Comparison of ENCODE assay signal across 1 cellular context in the genomic region with DNA sequence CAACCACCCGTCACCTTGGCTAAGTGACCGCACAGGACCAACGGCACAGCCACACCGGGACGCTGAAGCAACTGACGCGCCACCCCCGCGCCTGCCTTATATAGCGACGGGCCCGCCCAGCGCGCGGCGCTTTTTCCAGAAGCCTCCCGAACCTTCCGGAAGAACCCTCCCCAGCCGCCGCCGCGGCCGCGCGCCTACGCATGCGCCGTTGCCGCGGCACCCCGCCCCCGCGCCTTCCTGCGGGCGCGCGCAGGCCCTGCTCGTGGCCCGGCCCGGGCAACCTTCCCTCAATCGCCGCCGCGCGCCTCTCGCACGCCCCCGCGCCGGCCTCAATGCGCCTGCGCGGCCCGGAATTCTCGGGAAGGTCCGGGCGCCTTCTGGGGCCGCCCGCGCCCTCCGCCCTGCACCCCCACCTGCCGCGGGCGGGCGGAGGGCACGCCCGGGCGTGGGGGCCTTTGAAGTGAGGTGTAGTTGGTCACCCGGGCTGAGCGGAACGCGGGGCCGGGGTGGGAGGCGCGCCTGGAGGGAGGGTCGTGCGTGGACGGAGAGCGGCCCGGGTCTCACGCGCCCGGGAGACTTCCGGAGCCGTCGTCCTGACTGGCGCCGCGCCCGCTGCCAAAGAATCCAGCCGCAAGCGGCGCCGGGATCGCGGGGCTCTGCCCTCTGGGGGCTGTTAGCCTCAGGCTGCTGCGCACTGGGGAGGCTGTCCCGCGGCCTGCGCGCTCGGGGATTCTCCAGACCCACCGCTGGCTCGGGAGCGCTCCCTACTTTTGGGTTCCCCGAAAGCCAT.
TF ChIP-seq lines count a peak whose summit lies in the region.

A gene (minus strand): TSS at position 73 of the 790 bp plus-strand sequence. CDS start 666 bp downstream, outside the sequence.

TF ChIP-seq in K562, 482 proteins besides CTCF, POLR2A, EP300 and RAD21 (continued from another document and continues in another):
- no peak; the same call in none of the 2 replicates for TF ChIP-seq ZNF589 (CRISPR knock-in tag; IDR thresholded peaks at IDR 0.05; ENCODE audit: low read depth)
- TF ChIP-seq, protein P1, sequence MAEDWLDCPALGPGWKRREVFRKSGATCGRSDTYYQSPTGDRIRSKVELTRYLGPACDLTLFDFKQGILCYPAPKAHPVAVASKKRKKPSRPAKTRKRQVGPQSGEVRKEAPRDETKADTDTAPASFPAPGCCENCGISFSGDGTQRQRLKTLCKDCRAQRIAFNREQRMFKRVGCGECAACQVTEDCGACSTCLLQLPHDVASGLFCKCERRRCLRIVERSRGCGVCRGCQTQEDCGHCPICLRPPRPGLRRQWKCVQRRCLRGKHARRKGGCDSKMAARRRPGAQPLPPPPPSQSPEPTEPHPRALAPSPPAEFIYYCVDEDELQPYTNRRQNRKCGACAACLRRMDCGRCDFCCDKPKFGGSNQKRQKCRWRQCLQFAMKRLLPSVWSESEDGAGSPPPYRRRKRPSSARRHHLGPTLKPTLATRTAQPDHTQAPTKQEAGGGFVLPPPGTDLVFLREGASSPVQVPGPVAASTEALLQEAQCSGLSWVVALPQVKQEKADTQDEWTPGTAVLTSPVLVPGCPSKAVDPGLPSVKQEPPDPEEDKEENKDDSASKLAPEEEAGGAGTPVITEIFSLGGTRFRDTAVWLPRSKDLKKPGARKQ (CRISPR knock-in tag; IDR thresholded peaks at IDR 0.05): no peak
- no peak for TF ChIP-seq U2AF2 (optimal IDR thresholded peaks at IDR 0.05; ENCODE audit: low read depth, low read length)
- peak; percentile 63 for TF ChIP-seq ZFX (CRISPR knock-in tag; IDR thresholded peaks at IDR 0.05)
- peak; percentile 98 for TF ChIP-seq POLR2AphosphoS5 (IDR thresholded peaks at IDR 0.05; ENCODE audit: control insufficient read depth, insufficient read depth, low read depth, low read length)
- peak; percentile 96 for TF ChIP-seq POLR2B (IDR thresholded peaks at IDR 0.05; ENCODE audit: low read depth, partially characterized antibody)
- TF ChIP-seq WHSC1 (IDR thresholded peaks at IDR 0.05; ENCODE audit: low read length): no peak
- TF ChIP-seq MEF2A (IDR thresholded peaks at IDR 0.05; ENCODE audit: control insufficient read depth, low read depth, low read length): no peak
- no peak for TF ChIP-seq CEBPB (tag; IDR thresholded peaks at IDR 0.05)
- no peak for TF ChIP-seq MAFK (IDR thresholded peaks at IDR 0.05; ENCODE audit: low read length)
- TF ChIP-seq, protein P2, sequence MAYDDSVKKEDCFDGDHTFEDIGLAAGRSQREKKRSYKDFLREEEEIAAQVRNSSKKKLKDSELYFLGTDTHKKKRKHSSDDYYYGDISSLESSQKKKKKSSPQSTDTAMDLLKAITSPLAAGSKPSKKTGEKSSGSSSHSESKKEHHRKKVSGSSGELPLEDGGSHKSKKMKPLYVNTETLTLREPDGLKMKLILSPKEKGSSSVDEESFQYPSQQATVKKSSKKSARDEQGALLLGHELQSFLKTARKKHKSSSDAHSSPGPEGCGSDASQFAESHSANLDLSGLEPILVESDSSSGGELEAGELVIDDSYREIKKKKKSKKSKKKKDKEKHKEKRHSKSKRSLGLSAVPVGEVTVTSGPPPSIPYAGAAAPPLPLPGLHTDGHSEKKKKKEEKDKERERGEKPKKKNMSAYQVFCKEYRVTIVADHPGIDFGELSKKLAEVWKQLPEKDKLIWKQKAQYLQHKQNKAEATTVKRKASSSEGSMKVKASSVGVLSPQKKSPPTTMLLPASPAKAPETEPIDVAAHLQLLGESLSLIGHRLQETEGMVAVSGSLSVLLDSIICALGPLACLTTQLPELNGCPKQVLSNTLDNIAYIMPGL (CRISPR knock-in tag; IDR thresholded peaks at IDR 0.05): no peak
- TF ChIP-seq, protein P3, sequence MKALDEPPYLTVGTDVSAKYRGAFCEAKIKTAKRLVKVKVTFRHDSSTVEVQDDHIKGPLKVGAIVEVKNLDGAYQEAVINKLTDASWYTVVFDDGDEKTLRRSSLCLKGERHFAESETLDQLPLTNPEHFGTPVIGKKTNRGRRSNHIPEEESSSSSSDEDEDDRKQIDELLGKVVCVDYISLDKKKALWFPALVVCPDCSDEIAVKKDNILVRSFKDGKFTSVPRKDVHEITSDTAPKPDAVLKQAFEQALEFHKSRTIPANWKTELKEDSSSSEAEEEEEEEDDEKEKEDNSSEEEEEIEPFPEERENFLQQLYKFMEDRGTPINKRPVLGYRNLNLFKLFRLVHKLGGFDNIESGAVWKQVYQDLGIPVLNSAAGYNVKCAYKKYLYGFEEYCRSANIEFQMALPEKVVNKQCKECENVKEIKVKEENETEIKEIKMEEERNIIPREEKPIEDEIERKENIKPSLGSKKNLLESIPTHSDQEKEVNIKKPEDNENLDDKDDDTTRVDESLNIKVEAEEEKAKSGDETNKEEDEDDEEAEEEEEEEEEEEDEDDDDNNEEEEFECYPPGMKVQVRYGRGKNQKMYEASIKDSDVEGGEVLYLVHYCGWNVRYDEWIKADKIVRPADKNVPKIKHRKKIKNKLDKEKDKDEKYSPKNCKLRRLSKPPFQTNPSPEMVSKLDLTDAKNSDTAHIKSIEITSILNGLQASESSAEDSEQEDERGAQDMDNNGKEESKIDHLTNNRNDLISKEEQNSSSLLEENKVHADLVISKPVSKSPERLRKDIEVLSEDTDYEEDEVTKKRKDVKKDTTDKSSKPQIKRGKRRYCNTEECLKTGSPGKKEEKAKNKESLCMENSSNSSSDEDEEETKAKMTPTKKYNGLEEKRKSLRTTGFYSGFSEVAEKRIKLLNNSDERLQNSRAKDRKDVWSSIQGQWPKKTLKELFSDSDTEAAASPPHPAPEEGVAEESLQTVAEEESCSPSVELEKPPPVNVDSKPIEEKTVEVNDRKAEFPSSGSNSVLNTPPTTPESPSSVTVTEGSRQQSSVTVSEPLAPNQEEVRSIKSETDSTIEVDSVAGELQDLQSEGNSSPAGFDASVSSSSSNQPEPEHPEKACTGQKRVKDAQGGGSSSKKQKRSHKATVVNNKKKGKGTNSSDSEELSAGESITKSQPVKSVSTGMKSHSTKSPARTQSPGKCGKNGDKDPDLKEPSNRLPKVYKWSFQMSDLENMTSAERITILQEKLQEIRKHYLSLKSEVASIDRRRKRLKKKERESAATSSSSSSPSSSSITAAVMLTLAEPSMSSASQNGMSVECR (CRISPR knock-in tag; IDR thresholded peaks at IDR 0.05): no peak
- no peak for TF ChIP-seq ZNF695 (CRISPR knock-in tag; IDR thresholded peaks at IDR 0.05)
- no peak for TF ChIP-seq ZNF184 (CRISPR knock-in tag; IDR thresholded peaks at IDR 0.05)
- no peak for TF ChIP-seq ILF3 (IDR thresholded peaks at IDR 0.05; ENCODE audit: borderline replicate concordance)
- no peak for TF ChIP-seq NEUROD1 (IDR thresholded peaks at IDR 0.05; ENCODE audit: borderline replicate concordance, low read depth, low read length, partially characterized antibody)
- TF ChIP-seq, protein P4, sequence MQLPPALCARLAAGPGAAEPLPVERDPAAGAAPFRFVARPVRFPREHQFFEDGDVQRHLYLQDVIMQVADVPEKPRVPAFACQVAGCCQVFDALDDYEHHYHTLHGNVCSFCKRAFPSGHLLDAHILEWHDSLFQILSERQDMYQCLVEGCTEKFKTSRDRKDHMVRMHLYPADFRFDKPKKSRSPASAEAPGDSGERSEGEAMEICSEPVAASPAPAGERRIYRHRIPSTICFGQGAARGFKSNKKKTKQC (CRISPR knock-in tag; IDR thresholded peaks at IDR 0.05): no peak; the same call in 1 of the 2 replicates
- peak; percentile 92; the same call in 1 of the 2 replicates for TF ChIP-seq ZBED1 (IDR thresholded peaks at IDR 0.05)
- no peak for TF ChIP-seq CHCHD3 (CRISPR knock-in tag; IDR thresholded peaks at IDR 0.05)
- TF ChIP-seq ZSCAN32 (CRISPR knock-in tag; IDR thresholded peaks at IDR 0.05): no peak
- no peak for TF ChIP-seq ZNF384 (IDR thresholded peaks at IDR 0.05; ENCODE audit: low read depth, low read length)
- no peak for TF ChIP-seq CCAR2 (IDR thresholded peaks at IDR 0.05; ENCODE audit: low read depth, low read length)
- no peak for TF ChIP-seq NFE2L1 (tag; IDR thresholded peaks at IDR 0.05; ENCODE audit: borderline replicate concordance, low read depth)
- TF ChIP-seq FUS (optimal IDR thresholded peaks at IDR 0.05; ENCODE audit: low read depth, low read length): no peak
- TF ChIP-seq, protein P5, sequence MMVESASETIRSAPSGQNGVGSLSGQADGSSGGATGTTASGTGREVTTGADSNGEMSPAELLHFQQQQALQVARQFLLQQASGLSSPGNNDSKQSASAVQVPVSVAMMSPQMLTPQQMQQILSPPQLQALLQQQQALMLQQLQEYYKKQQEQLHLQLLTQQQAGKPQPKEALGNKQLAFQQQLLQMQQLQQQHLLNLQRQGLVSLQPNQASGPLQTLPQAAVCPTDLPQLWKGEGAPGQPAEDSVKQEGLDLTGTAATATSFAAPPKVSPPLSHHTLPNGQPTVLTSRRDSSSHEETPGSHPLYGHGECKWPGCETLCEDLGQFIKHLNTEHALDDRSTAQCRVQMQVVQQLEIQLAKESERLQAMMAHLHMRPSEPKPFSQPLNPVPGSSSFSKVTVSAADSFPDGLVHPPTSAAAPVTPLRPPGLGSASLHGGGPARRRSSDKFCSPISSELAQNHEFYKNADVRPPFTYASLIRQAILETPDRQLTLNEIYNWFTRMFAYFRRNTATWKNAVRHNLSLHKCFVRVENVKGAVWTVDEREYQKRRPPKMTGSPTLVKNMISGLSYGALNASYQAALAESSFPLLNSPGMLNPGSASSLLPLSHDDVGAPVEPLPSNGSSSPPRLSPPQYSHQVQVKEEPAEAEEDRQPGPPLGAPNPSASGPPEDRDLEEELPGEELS (CRISPR knock-in tag; IDR thresholded peaks at IDR 0.05; ENCODE audit: borderline replicate concordance): no peak
- no peak for TF ChIP-seq SMC3 (conservative IDR thresholded peaks at IDR 0.05; ENCODE audit: insufficient read depth, low read depth, low read length)
- TF ChIP-seq NCOA6 (IDR thresholded peaks at IDR 0.05): no peak
- TF ChIP-seq KAT8 (IDR thresholded peaks at IDR 0.05; ENCODE audit: low read depth): no peak
- no peak for TF ChIP-seq MCM2 (IDR thresholded peaks at IDR 0.05; ENCODE audit: low read depth)
- TF ChIP-seq CREM (IDR thresholded peaks at IDR 0.05; ENCODE audit: low read depth): peak; percentile 78
- no peak for TF ChIP-seq SNIP1 (IDR thresholded peaks at IDR 0.05; ENCODE audit: low read depth)
- no peak for TF ChIP-seq NFE2 (IDR thresholded peaks at IDR 0.05; ENCODE audit: low read depth)
- TF ChIP-seq, protein P6, sequence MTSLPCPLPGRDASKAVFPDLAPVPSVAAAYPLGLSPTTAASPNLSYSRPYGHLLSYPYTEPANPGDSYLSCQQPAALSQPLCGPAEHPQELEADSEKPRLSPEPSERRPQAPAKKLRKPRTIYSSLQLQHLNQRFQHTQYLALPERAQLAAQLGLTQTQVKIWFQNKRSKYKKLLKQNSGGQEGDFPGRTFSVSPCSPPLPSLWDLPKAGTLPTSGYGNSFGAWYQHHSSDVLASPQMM (CRISPR knock-in tag; IDR thresholded peaks at IDR 0.05): no peak
- TF ChIP-seq STAT5A (IDR thresholded peaks at IDR 0.05; ENCODE audit: borderline replicate concordance, low read length): no peak
- TF ChIP-seq, protein P7, sequence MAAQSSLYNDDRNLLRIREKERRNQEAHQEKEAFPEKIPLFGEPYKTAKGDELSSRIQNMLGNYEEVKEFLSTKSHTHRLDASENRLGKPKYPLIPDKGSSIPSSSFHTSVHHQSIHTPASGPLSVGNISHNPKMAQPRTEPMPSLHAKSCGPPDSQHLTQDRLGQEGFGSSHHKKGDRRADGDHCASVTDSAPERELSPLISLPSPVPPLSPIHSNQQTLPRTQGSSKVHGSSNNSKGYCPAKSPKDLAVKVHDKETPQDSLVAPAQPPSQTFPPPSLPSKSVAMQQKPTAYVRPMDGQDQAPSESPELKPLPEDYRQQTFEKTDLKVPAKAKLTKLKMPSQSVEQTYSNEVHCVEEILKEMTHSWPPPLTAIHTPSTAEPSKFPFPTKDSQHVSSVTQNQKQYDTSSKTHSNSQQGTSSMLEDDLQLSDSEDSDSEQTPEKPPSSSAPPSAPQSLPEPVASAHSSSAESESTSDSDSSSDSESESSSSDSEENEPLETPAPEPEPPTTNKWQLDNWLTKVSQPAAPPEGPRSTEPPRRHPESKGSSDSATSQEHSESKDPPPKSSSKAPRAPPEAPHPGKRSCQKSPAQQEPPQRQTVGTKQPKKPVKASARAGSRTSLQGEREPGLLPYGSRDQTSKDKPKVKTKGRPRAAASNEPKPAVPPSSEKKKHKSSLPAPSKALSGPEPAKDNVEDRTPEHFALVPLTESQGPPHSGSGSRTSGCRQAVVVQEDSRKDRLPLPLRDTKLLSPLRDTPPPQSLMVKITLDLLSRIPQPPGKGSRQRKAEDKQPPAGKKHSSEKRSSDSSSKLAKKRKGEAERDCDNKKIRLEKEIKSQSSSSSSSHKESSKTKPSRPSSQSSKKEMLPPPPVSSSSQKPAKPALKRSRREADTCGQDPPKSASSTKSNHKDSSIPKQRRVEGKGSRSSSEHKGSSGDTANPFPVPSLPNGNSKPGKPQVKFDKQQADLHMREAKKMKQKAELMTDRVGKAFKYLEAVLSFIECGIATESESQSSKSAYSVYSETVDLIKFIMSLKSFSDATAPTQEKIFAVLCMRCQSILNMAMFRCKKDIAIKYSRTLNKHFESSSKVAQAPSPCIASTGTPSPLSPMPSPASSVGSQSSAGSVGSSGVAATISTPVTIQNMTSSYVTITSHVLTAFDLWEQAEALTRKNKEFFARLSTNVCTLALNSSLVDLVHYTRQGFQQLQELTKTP (IDR thresholded peaks at IDR 0.05; ENCODE audit: low read depth in 1 of 2, partially characterized antibody in 2 of 2): no peak
- TF ChIP-seq RCOR1 (IDR thresholded peaks at IDR 0.05; ENCODE audit: borderline replicate concordance in 1 of 2, low read depth in 2 of 2, low read length in 2 of 2): no peak
- TF ChIP-seq, protein P8, sequence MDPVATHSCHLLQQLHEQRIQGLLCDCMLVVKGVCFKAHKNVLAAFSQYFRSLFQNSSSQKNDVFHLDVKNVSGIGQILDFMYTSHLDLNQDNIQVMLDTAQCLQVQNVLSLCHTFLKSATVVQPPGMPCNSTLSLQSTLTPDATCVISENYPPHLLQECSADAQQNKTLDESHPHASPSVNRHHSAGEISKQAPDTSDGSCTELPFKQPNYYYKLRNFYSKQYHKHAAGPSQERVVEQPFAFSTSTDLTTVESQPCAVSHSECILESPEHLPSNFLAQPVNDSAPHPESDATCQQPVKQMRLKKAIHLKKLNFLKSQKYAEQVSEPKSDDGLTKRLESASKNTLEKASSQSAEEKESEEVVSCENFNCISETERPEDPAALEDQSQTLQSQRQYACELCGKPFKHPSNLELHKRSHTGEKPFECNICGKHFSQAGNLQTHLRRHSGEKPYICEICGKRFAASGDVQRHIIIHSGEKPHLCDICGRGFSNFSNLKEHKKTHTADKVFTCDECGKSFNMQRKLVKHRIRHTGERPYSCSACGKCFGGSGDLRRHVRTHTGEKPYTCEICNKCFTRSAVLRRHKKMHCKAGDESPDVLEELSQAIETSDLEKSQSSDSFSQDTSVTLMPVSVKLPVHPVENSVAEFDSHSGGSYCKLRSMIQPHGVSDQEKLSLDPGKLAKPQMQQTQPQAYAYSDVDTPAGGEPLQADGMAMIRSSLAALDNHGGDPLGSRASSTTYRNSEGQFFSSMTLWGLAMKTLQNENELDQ (CRISPR knock-in tag; IDR thresholded peaks at IDR 0.05; ENCODE audit: borderline replicate concordance): no peak
- TF ChIP-seq, protein P9, sequence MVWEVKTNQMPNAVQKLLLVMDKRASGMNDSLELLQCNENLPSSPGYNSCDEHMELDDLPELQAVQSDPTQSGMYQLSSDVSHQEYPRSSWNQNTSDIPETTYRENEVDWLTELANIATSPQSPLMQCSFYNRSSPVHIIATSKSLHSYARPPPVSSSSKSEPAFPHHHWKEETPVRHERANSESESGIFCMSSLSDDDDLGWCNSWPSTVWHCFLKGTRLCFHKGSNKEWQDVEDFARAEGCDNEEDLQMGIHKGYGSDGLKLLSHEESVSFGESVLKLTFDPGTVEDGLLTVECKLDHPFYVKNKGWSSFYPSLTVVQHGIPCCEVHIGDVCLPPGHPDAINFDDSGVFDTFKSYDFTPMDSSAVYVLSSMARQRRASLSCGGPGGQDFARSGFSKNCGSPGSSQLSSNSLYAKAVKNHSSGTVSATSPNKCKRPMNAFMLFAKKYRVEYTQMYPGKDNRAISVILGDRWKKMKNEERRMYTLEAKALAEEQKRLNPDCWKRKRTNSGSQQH (CRISPR knock-in tag; IDR thresholded peaks at IDR 0.05): no peak
